In genomic region chr6:35728663-35729348, GRCh38 we compare ENCODE assay signal across 8 cellular contexts. TPM values are rescaled to one million over a fixed set of nuclear protein-coding genes. Genes with fewer than 3 reads are reported as not detected.
A peak's percentile ranks its signal among the peaks of the same experiment; 100 is the strongest.
DNase-seq lines count a peak whose midpoint lies in the region; ATAC-seq and TF ChIP-seq lines count a peak whose summit lies in the region.

No MANE protein-coding gene starts in this region.

- TF ChIP-seq POLR2A in gastroesophageal sphincter (IDR thresholded peaks at IDR 0.05) = peak in 1 of 2 donors; percentile 30

- no peaks in the 10 kb centered on the region for H3K9me3 Mint-ChIP-seq in activated CD8-positive, alpha-beta T cell treated with anti-CD3 and anti-CD28 coated beads for 36 hours

- ATAC-seq in activated CD8-positive, alpha-beta T cell treated with anti-CD3 and anti-CD28 coated beads for 36 hours = no peak
- ATAC-seq in gastroesophageal sphincter (no peak), GM21529 (IDR thresholded peaks at IDR 0.05; ENCODE audit: unreplicated experiment) (no peak), HG02642 (IDR thresholded peaks at IDR 0.05; ENCODE audit: poor library complexity, unreplicated experiment) (no peak)

- H2AFZ ChIP-seq in parathyroid adenoma = peak overlapping the region; percentile 82

- H3K27me3 ChIP-seq in gastroesophageal sphincter = no peaks in the 10 kb centered on the region
- no peaks in the 10 kb centered on the region for H3K27me3 ChIP-seq in parathyroid adenoma (ENCODE audit: control insufficient read depth, insufficient read depth, low read length)

- CTCF ChIA-PET in activated CD8-positive, alpha-beta T cell treated with anti-CD3 and anti-CD28 coated beads for 36 hours (lab: Charles Lee) = interaction anchor here (0.9 to 2.1 kb wide), 7 partner anchors 8 to 130 kb away, joined by 3 to 10 read pairs (median 5); partner anchors contain the start of gene ARMC12

- peak overlapping the region; percentile 94 for H3K9ac ChIP-seq in parathyroid adenoma

- 57 to 100% methylated on average over 1 to 2 of the region's 9 CpGs for WGBS in gastroesophageal sphincter (ENCODE audit: low coverage in 1 of 2), 2 donors

- no peaks in the 10 kb centered on the region for H3K79me2 ChIP-seq in parathyroid adenoma

- peak; percentile 19 for DNase-seq in NCI-H345 (lab: John Stamatoyannopoulos, UW)
- DNase-seq in NCI-H345 treated with DMSO at 0.1 percent for 48 hours (lab: John Stamatoyannopoulos, UW; ENCODE audit: unreplicated experiment) = no peak
- peak; percentile 65 for DNase-seq in activated CD8-positive, alpha-beta T cell treated with anti-CD3 and anti-CD28 coated beads for 36 hours
- DNase-seq in NK-92 treated with Interleukin-12 subunit alpha and Interleukin-12 subunit beta, amount 100 ng/mL, for 24 hours (lab: John Stamatoyannopoulos, UW) = no peak

- peak overlapping the region in 1 of 2 donors; percentile 63 for H3K4me3 ChIP-seq in gastroesophageal sphincter
- peak overlapping the region; percentile 53 for H3K4me3 ChIP-seq in parathyroid adenoma (ENCODE audit: low read depth, low read length)

- H3K27me3 Mint-ChIP-seq in activated CD8-positive, alpha-beta T cell treated with anti-CD3 and anti-CD28 coated beads for 36 hours = no peaks in the 10 kb centered on the region

- H3K36me3 Mint-ChIP-seq in activated CD8-positive, alpha-beta T cell treated with anti-CD3 and anti-CD28 coated beads for 36 hours (ENCODE audit: low read depth) = no peaks in the 10 kb centered on the region

- H3K4me2 ChIP-seq in parathyroid adenoma (ENCODE audit: low read length) = peak overlapping the region; percentile 74

- peak overlapping the region; percentile 89 to 100 (median 96) for H3K27ac ChIP-seq in gastroesophageal sphincter
- H3K27ac ChIP-seq in parathyroid adenoma = peak overlapping the region; percentile 100

- H3K36me3 ChIP-seq in gastroesophageal sphincter = no peaks in the 10 kb centered on the region
- H3K36me3 ChIP-seq in parathyroid adenoma (ENCODE audit: control insufficient read depth, insufficient read depth, low read length) = no peaks in the 10 kb centered on the region

- H3K4me1 ChIP-seq in gastroesophageal sphincter (peaks cover 48 to 93% (median 76%) of the 10 kb centered on the region in 3 donors), parathyroid adenoma (peaks cover 79% of the 10 kb centered on the region)

- H3K27ac Mint-ChIP-seq in activated CD8-positive, alpha-beta T cell treated with anti-CD3 and anti-CD28 coated beads for 36 hours = peak overlapping the region; percentile 94

- POLR2A ChIA-PET in activated CD8-positive, alpha-beta T cell treated with anti-CD3 and anti-CD28 coated beads for 36 hours (lab: Charles Lee) = interaction anchor here (0.7 to 8.1 kb wide), 7 partner anchors 14 to 1769 kb away, joined by 3 to 95 read pairs (median 3); partner anchors contain the start of genes FKBP5 and RPL10A

- H3K9me3 ChIP-seq in gastroesophageal sphincter (no peaks in the 10 kb centered on the region), parathyroid adenoma (ENCODE audit: control insufficient read depth, low read length) (no peaks in the 10 kb centered on the region)

- no peak for TF ChIP-seq EP300 in gastroesophageal sphincter (IDR thresholded peaks at IDR 0.05)

- H3K4me1 Mint-ChIP-seq in activated CD8-positive, alpha-beta T cell treated with anti-CD3 and anti-CD28 coated beads for 36 hours (ENCODE audit: low read depth) = peaks cover 81% of the 10 kb centered on the region

- intact Hi-C loops in activated CD8-positive, alpha-beta T cell treated with anti-CD3 and anti-CD28 coated beads for 36 hours (cut with micrococcal nuclease) = loop anchor here (1.0 to 5.0 kb wide), 2 partner anchors 19 to 62 kb away; no protein-coding TSS in a partner anchor

- TF ChIP-seq CTCF in activated CD8-positive, alpha-beta T cell treated with anti-CD3 and anti-CD28 coated beads for 36 hours (IDR thresholded peaks at IDR 0.05) = peak; percentile 40
- TF ChIP-seq CTCF in gastroesophageal sphincter (IDR thresholded peaks at IDR 0.05) (no peak), parathyroid adenoma (IDR thresholded peaks at IDR 0.05) (peak; percentile 30)

- H3K4me3 Mint-ChIP-seq in activated CD8-positive, alpha-beta T cell treated with anti-CD3 and anti-CD28 coated beads for 36 hours = peak overlapping the region; percentile 67

RNA-seq across cellular contexts. Expression of gene ARMC12, which starts 8.0 kb away (rescaled TPM):
- total RNA-seq in activated CD8-positive, alpha-beta T cell treated with anti-CD3 and anti-CD28 coated beads for 36 hours = 1 to 10 TPM; 1.0 to 1.1 TPM
- total RNA-seq in gastroesophageal sphincter = 1 to 10 TPM in 1 of 4 donors, under 1 TPM in 1, not detected in 2; 0.54 to 1.5 TPM

RNA-seq across cellular contexts. Expression of gene FKBP5, which starts 40.1 kb away (rescaled TPM):
- 10 to 100 TPM; 90.6 to 93.4 TPM for total RNA-seq in activated CD8-positive, alpha-beta T cell treated with anti-CD3 and anti-CD28 coated beads for 36 hours
- total RNA-seq in gastroesophageal sphincter = 100 to 1,000 TPM; 453 to 676 (median 478) TPM

RNA-seq across cellular contexts. Expression of gene CLPSL2, which starts 47.6 kb away (rescaled TPM):
- total RNA-seq in activated CD8-positive, alpha-beta T cell treated with anti-CD3 and anti-CD28 coated beads for 36 hours = not detected
- not detected for total RNA-seq in gastroesophageal sphincter

RNA-seq across cellular contexts. Expression of gene CLPSL1, which starts 52.0 kb away (rescaled TPM):
- not detected for total RNA-seq in activated CD8-positive, alpha-beta T cell treated with anti-CD3 and anti-CD28 coated beads for 36 hours
- not detected for total RNA-seq in gastroesophageal sphincter

Comparison
In these comparisons a context has a peak if more than half of its experiments do, and no peak if none do; other contexts are left out.
1. DNase-seq: peak in NCI-H345 (single experiment) and activated CD8-positive, alpha-beta T cell treated with anti-CD3 and anti-CD28 coated beads for 36 hours (single experiment); none in NCI-H345 treated with DMSO at 0.1 percent for 48 hours (single experiment) and NK-92 treated with Interleukin-12 subunit alpha and Interleukin-12 subunit beta, amount 100 ng/mL, for 24 hours (single experiment).
2. CTCF ChIP-seq: peak in activated CD8-positive, alpha-beta T cell treated with anti-CD3 and anti-CD28 coated beads for 36 hours (single experiment) and parathyroid adenoma (single experiment); none in gastroesophageal sphincter (0 of 4).
3. RNA of gene FKBP5, which starts 40.1 kb away (total RNA-seq): 453 to 676 TPM in gastroesophageal sphincter; 90.6 to 93.4 TPM in activated CD8-positive, alpha-beta T cell treated with anti-CD3 and anti-CD28 coated beads for 36 hours; every median in the first group is over 4 times any median in the second.